ENCODE assay signal across 18 cellular contexts in the genomic region with DNA sequence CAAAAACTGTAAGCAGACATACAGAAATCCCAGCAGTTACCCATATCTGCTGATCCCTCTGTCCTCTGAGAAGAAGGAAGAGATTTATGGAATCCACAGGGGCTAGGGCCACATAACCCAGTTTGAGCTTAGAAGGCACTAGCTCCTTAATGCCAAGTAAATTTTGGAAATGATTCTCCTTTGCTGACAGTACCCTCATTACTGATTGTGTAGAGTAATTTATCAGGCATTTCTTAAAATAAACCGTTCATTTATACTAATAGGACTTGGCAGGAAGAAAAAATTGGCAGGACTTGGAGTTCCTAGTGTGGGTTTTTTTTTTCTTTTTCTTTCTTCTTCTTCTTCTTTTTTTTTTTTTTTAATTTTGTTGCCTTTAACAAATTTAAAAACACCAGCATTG.
"Had no signal": no experiment of that assay in that cellular context is flagged by ENCODE, and none has a peak within 500 bp of the region (broad histone marks: within the 10 kb centered on the region; RNA-seq: fewer than 3 reads in every experiment).

No MANE protein-coding gene starts in this region.

- H3K36me3 ChIP-seq: prostate gland, right atrium auricular region, transverse colon, uterus had no signal

- H3K27me3 Mint-ChIP-seq: activated naive CD8-positive, alpha-beta T cell had no signal

- H3K27ac ChIP-seq: body of pancreas, dorsolateral prefrontal cortex, epithelial cell of prostate, prostate gland, right atrium auricular region, transverse colon, uterus had no signal

- H3K36me3 Mint-ChIP-seq: activated naive CD8-positive, alpha-beta T cell had no signal

- H3K4me3 ChIP-seq: body of pancreas, dorsolateral prefrontal cortex, lung, prostate gland, right atrium auricular region, transverse colon, uterus had no signal

- H3K27ac Mint-ChIP-seq: activated naive CD8-positive, alpha-beta T cell; activated T-helper 1 cell treated with anti-CD3 and anti-CD28 coated beads, Interleukin-12 subunit alpha, Interleukin-12 subunit beta, Interleukin-2, Interleukin-4 antibody, amounts not matched to agents 30 ng/mL and 10 ng/mL and 1 ng/mL, durations not matched to agents 14 hours and 24 hours and 36 hours had no signal

- DNase-seq: activated CD4-positive, alpha-beta T cell treated with anti-CD3 and anti-CD28 coated beads, Interleukin-2, amount 50 U/mL, for 48 hours; activated gamma-delta T cell treated with Interleukin-2 at 50 U/mL for 16 hours; amniotic stem cell; body of pancreas; dorsolateral prefrontal cortex; left colon; stimulated activated CD4-positive, alpha-beta T cell treated with anti-CD3 and anti-CD28 coated beads, Interleukin-12 subunit alpha, Interleukin-12 subunit beta, amount 100 ng/mL, for 4 hours; stimulated activated CD4-positive, alpha-beta T cell treated with anti-CD3 and anti-CD28 coated beads, Interleukin-1b, Interleukin-23, amount 100 ng/mL, for 48 hours; stimulated activated CD8-positive, alpha-beta memory T cell treated with anti-CD3 and anti-CD28 coated beads, Interleukin-4, amount 100 ng/mL, for 48 hours; stimulated activated naive CD4-positive, alpha-beta T cell treated with Interleukin-2 at 50 U/mL for 16 hours; transverse colon; uterus had no signal

- H3K9me3 Mint-ChIP-seq: activated T-helper 1 cell treated with anti-CD3 and anti-CD28 coated beads, Interleukin-12 subunit alpha, Interleukin-12 subunit beta, Interleukin-2, Interleukin-4 antibody, amounts not matched to agents 30 ng/mL and 10 ng/mL and 1 ng/mL, durations not matched to agents 14 hours and 24 hours and 36 hours had no signal

- ATAC-seq: body of pancreas, left colon had no signal

- H3K4me3 Mint-ChIP-seq: activated naive CD8-positive, alpha-beta T cell; activated T-helper 1 cell treated with anti-CD3 and anti-CD28 coated beads, Interleukin-12 subunit alpha, Interleukin-12 subunit beta, Interleukin-2, Interleukin-4 antibody, amounts not matched to agents 30 ng/mL and 10 ng/mL and 1 ng/mL, durations not matched to agents 14 hours and 24 hours and 36 hours had no signal

- H3K4me1 ChIP-seq: prostate gland, uterus had no signal

- H3K9me3 ChIP-seq: body of pancreas, prostate gland, right atrium auricular region, transverse colon, uterus had no signal

- H3K27me3 ChIP-seq: body of pancreas, right atrium auricular region, transverse colon, uterus had no signal
